In the genomic region with DNA sequence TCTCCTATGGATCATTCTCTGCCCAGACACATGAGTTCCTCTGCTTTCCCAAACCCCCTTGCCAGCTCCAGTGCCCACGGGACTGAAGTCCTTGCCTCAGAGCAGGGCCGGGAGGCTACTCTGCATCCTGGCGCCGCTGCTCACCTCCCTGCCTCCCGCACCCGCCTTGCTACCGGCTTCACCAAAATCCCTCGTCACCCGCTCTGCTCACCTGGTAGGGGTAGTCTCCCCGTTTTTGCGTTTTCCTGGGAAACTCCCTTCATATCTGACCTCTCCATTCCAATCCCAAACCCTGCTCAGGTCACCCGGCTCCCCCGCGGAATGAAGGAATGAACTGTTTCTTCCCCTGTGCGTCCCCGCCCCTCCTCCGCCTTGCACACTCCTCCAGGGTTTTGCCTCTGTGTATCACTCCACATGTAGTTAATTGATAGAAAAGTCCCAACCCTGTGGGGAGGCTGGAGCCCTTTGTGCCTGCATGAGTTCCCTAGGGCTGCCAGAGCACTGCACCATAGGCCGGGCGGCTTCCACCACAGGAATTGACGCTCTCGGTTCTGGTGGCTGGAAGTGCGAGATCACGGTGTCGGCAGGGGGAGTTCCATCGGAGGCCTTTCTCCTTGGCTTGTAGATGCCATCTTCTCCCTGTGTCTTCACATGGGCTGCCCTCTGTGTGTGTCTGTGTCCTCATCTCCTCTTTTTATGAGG, we compare ENCODE assay signal across 1 cellular context.
TF ChIP-seq lines count a peak whose summit lies in the region.

No MANE protein-coding gene starts in this region.

TF ChIP-seq in SK-N-SH, 30 proteins besides CTCF, POLR2A, EP300 and RAD21:
- TF ChIP-seq, protein P1, sequence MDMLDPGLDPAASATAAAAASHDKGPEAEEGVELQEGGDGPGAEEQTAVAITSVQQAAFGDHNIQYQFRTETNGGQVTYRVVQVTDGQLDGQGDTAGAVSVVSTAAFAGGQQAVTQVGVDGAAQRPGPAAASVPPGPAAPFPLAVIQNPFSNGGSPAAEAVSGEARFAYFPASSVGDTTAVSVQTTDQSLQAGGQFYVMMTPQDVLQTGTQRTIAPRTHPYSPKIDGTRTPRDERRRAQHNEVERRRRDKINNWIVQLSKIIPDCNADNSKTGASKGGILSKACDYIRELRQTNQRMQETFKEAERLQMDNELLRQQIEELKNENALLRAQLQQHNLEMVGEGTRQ (IDR thresholded peaks at IDR 0.05; ENCODE audit: borderline replicate concordance, low read depth, low read length) = no peak
- TF ChIP-seq PBX3 (IDR thresholded peaks at IDR 0.05) = no peak
- TF ChIP-seq MXI1 (IDR thresholded peaks at IDR 0.05; ENCODE audit: low read depth, low read length) = no peak
- TF ChIP-seq GABPA (IDR thresholded peaks at IDR 0.05; ENCODE audit: low read depth) = no peak
- TF ChIP-seq RFX5 (IDR thresholded peaks at IDR 0.05; ENCODE audit: low read length) = no peak
- TF ChIP-seq NFIC (IDR thresholded peaks at IDR 0.05; ENCODE audit: borderline replicate concordance) = no peak
- TF ChIP-seq SMC3 (IDR thresholded peaks at IDR 0.05; ENCODE audit: low read depth, low read length) = no peak
